ENCODE assay signal across 1 cellular context in the genomic region with DNA sequence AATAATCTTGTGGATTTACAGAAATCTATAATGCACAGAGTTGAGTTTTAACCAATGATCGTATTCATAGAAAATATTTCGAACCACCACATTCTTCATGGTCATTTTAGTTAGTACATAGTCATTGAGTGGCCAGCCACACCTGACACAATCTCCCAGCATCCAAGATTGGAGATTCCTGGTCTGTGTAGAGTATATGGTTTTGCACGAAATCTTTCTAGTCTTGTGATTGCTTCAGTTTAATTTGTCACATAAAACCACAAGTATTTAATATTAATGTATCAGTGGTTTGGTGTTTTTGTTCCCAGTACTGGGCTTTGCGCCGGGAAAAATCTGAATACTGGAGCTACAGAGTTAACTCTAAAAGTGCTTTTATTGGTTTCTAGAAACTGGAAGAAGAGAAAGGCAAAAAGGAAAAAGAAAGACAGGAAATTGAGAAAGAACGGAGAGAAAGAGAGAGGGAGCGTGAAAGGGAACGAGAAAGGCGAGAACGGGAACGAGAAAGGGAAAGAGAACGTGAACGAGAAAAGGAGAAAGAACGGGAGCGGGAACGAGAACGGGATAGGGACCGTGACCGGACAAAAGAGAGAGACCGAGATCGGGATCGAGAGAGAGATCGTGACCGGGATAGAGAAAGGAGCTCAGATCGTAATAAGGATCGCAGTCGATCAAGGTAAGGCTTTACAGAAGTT.
TF ChIP-seq lines count a peak whose summit lies in the region.

No MANE protein-coding gene starts in this region.

TF ChIP-seq in GM23338, 12 proteins besides CTCF, POLR2A, EP300 and RAD21 (continued from another document):
- TF ChIP-seq, protein P1, sequence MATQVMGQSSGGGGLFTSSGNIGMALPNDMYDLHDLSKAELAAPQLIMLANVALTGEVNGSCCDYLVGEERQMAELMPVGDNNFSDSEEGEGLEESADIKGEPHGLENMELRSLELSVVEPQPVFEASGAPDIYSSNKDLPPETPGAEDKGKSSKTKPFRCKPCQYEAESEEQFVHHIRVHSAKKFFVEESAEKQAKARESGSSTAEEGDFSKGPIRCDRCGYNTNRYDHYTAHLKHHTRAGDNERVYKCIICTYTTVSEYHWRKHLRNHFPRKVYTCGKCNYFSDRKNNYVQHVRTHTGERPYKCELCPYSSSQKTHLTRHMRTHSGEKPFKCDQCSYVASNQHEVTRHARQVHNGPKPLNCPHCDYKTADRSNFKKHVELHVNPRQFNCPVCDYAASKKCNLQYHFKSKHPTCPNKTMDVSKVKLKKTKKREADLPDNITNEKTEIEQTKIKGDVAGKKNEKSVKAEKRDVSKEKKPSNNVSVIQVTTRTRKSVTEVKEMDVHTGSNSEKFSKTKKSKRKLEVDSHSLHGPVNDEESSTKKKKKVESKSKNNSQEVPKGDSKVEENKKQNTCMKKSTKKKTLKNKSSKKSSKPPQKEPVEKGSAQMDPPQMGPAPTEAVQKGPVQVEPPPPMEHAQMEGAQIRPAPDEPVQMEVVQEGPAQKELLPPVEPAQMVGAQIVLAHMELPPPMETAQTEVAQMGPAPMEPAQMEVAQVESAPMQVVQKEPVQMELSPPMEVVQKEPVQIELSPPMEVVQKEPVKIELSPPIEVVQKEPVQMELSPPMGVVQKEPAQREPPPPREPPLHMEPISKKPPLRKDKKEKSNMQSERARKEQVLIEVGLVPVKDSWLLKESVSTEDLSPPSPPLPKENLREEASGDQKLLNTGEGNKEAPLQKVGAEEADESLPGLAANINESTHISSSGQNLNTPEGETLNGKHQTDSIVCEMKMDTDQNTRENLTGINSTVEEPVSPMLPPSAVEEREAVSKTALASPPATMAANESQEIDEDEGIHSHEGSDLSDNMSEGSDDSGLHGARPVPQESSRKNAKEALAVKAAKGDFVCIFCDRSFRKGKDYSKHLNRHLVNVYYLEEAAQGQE (IDR thresholded peaks at IDR 0.05; ENCODE audit: unreplicated experiment): no peak
- TF ChIP-seq EZH2phosphoT487 (IDR thresholded peaks at IDR 0.05; ENCODE audit: unreplicated experiment) (no peak), EZH2 (IDR thresholded peaks at IDR 0.05; ENCODE audit: low read depth, unreplicated experiment) (no peak), NANOG (IDR thresholded peaks at IDR 0.05; ENCODE audit: borderline replicate concordance) (no peak), POLR2AphosphoS5 (IDR thresholded peaks at IDR 0.05; ENCODE audit: low read depth) (no peak)
- TF ChIP-seq, protein P2, sequence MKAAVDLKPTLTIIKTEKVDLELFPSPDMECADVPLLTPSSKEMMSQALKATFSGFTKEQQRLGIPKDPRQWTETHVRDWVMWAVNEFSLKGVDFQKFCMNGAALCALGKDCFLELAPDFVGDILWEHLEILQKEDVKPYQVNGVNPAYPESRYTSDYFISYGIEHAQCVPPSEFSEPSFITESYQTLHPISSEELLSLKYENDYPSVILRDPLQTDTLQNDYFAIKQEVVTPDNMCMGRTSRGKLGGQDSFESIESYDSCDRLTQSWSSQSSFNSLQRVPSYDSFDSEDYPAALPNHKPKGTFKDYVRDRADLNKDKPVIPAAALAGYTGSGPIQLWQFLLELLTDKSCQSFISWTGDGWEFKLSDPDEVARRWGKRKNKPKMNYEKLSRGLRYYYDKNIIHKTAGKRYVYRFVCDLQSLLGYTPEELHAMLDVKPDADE (IDR thresholded peaks at IDR 0.05): no peak
